1 cellular context compared by ENCODE assay signal in genomic region chr5:81520769-81521168, GRCh38.
TF ChIP-seq lines count a peak whose summit lies in the region.

No MANE protein-coding gene starts in this region.

TF ChIP-seq in HepG2, 621 proteins besides CTCF, POLR2A, EP300 and RAD21 (continued from another document):
- TF ChIP-seq, protein P1, sequence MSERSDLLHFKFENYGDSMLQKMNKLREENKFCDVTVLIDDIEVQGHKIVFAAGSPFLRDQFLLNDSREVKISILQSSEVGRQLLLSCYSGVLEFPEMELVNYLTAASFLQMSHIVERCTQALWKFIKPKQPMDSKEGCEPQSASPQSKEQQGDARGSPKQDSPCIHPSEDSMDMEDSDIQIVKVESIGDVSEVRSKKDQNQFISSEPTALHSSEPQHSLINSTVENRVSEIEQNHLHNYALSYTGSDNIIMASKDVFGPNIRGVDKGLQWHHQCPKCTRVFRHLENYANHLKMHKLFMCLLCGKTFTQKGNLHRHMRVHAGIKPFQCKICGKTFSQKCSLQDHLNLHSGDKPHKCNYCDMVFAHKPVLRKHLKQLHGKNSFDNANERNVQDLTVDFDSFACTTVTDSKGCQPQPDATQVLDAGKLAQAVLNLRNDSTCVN (CRISPR knock-in tag; IDR thresholded peaks at IDR 0.05; ENCODE audit: borderline replicate concordance) = no peak
- TF ChIP-seq ATF7 (IDR thresholded peaks at IDR 0.05) = no peak
- TF ChIP-seq ATF7 (CRISPR knock-in tag; IDR thresholded peaks at IDR 0.05) = no peak
- TF ChIP-seq ZNF609 (CRISPR knock-in tag; IDR thresholded peaks at IDR 0.05; ENCODE audit: borderline replicate concordance) = no peak
- no peak for TF ChIP-seq GTF3A (CRISPR knock-in tag; conservative IDR thresholded peaks at IDR 0.05)
- TF ChIP-seq ZBTB20 (CRISPR knock-in tag; IDR thresholded peaks at IDR 0.05; ENCODE audit: borderline replicate concordance, low read depth) = no peak
- TF ChIP-seq ZNF503 (CRISPR knock-in tag; IDR thresholded peaks at IDR 0.05) = no peak
- TF ChIP-seq DR1 (CRISPR knock-in tag; IDR thresholded peaks at IDR 0.05) = no peak
- TF ChIP-seq ZNF724P (CRISPR knock-in tag; IDR thresholded peaks at IDR 0.05; ENCODE audit: borderline replicate concordance) = no peak
- no peak for TF ChIP-seq ATRX (CRISPR knock-in tag; IDR thresholded peaks at IDR 0.05; ENCODE audit: borderline replicate concordance)
- TF ChIP-seq MAFF (IDR thresholded peaks at IDR 0.05; ENCODE audit: low read depth, low read length) = 0 out of 2 replicates have a peak, but pooled peaks have one; percentile 13
- peak; percentile 20 to 75; a peak in 3 of 4 replicates for TF ChIP-seq MAFK (conservative IDR thresholded peaks at IDR 0.05 in 1 of 2, IDR thresholded peaks at IDR 0.05 in 1 of 2; ENCODE audit: low read length in 2 of 2)
- no peak for TF ChIP-seq ZNF124 (CRISPR knock-in tag; IDR thresholded peaks at IDR 0.05)
- TF ChIP-seq, protein P2, sequence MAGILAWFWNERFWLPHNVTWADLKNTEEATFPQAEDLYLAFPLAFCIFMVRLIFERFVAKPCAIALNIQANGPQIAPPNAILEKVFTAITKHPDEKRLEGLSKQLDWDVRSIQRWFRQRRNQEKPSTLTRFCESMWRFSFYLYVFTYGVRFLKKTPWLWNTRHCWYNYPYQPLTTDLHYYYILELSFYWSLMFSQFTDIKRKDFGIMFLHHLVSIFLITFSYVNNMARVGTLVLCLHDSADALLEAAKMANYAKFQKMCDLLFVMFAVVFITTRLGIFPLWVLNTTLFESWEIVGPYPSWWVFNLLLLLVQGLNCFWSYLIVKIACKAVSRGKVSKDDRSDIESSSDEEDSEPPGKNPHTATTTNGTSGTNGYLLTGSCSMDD (CRISPR knock-in tag; IDR thresholded peaks at IDR 0.05) = no peak
TF ChIP-seq in HepG2: peak in this region for 2.
